ENCODE assay signal across 8 cellular contexts in genomic region chr2:42132966-42133641, GRCh38. TPM values are rescaled to one million over a fixed set of nuclear protein-coding genes. Genes with fewer than 3 reads are reported as not detected.
DNase-seq lines count a peak whose midpoint lies in the region; ATAC-seq and TF ChIP-seq lines count a peak whose summit lies in the region.

No MANE protein-coding gene starts in this region.

- H3K4me1 ChIP-seq in Caco-2 = peaks cover 56% of the 10 kb centered on the region
- H3K4me1 ChIP-seq in Panc1 (ENCODE audit: control insufficient read depth, insufficient read depth, low read length) = peaks cover 86% of the 10 kb centered on the region

- CTCF ChIA-PET in Caco-2 (lab: Charles Lee) = interaction anchor here (0.6 to 1.4 kb wide), 7 partner anchors 8 to 247 kb away, joined by 3 to 10 read pairs (median 4); no protein-coding TSS in a partner anchor
- CTCF ChIA-PET in Panc1 (lab: Charles Lee) = interaction anchor here (0.6 kb wide), 1 partner anchor 1408 kb away, joined by 3 read pairs; no protein-coding TSS in a partner anchor

- no peak overlapping the region for H3K9ac ChIP-seq in neural cell (ENCODE audit: low read length)

- no peak for TF ChIP-seq RAD21 in neural cell (conservative IDR thresholded peaks at IDR 0.05)

- no peaks in the 10 kb centered on the region for H3K9me3 ChIP-seq in Caco-2
- no peaks in the 10 kb centered on the region for H3K9me3 ChIP-seq in Panc1 (ENCODE audit: control insufficient read depth, insufficient read depth, low read depth, low read length)
- H3K9me3 ChIP-seq in neural cell (ENCODE audit: low read length) = no peaks in the 10 kb centered on the region

- DNase-seq in Caco-2 (peak; percentile 87 to 88), HT-29 (ENCODE audit: low spot score) (peak; percentile 95), Panc1 (ENCODE audit: low read depth, low spot score) (peak; percentile 90), activated T-helper 1 cell treated with Interleukin-2 at 50 U/mL for 16 hours (ENCODE audit: low read depth) (peak; percentile 85), fibroblast of gingiva (ENCODE audit: low read depth) (peak; percentile 91)
- DNase-seq in stimulated activated naive CD8-positive, alpha-beta T cell treated with anti-CD3 and anti-CD28 coated beads, Interleukin-15, Interleukin-2, amounts not matched to agents 100 U/mL and 50 U/mL, for 24 hours = peak; percentile 85

- H2AFZ ChIP-seq in neural cell (ENCODE audit: low read depth, low read length) = no peak overlapping the region

- H3K27ac ChIP-seq in Panc1 (ENCODE audit: low read length) = peak overlapping the region; percentile 99
- H3K27ac ChIP-seq in neural cell (ENCODE audit: low read length) = no peak overlapping the region

- H3K4me2 ChIP-seq in neural cell (ENCODE audit: low read length) = peak overlapping the region; percentile 20

- peaks cover 53% of the 10 kb centered on the region for H3K4me1 Mint-ChIP-seq in Caco-2 (ENCODE audit: low read depth, unreplicated experiment)

- no TSS peak for BruUV-seq in Caco-2 (replicated peaks; lab: Mats Ljungman, UMichigan)
- BruUV-seq in Panc1 (replicated peaks; lab: Mats Ljungman, UMichigan) = no TSS peak

- no peaks in the 10 kb centered on the region for H3K36me3 ChIP-seq in Caco-2 (ENCODE audit: control insufficient read depth, insufficient read depth, low read length)
- no peaks in the 10 kb centered on the region for H3K36me3 ChIP-seq in Panc1 (ENCODE audit: control insufficient read depth, insufficient read depth, low read length)
- H3K36me3 ChIP-seq in neural cell (ENCODE audit: insufficient read depth, low read length) = no peaks in the 10 kb centered on the region

- H3K4me3 Mint-ChIP-seq in Caco-2 (ENCODE audit: unreplicated experiment) = peak overlapping the region; percentile 59

- peaks cover 6% of the 10 kb centered on the region for H3K36me3 Mint-ChIP-seq in Caco-2 (ENCODE audit: insufficient read depth, unreplicated experiment)

- no peaks in the 10 kb centered on the region for H3K9me3 Mint-ChIP-seq in Caco-2 (ENCODE audit: unreplicated experiment)

- in situ Hi-C loops in Panc1 (cut with HindIII; ENCODE audit: low pct_unique_long_range_greater_than_20kb, low sequenced_read_pairs) = no loop called here

- H3K27ac Mint-ChIP-seq in Caco-2 (ENCODE audit: unreplicated experiment) = peak overlapping the region; percentile 84

- no peak for TF ChIP-seq EP300 in neural cell (conservative IDR thresholded peaks at IDR 0.05; ENCODE audit: poor library complexity, severe bottlenecking)

- H3K79me2 ChIP-seq in neural cell (replicated peaks; ENCODE audit: insufficient read depth, low read length) = no peaks in the 10 kb centered on the region

- ATAC-seq in GM21381 (IDR thresholded peaks at IDR 0.05; ENCODE audit: unreplicated experiment) = peak; percentile 77
- peak; percentile 92 for ATAC-seq in Panc1
- ATAC-seq in stimulated activated naive CD8-positive, alpha-beta T cell treated with anti-CD3 and anti-CD28 coated beads, Interleukin-15, Interleukin-2, amounts not matched to agents 100 U/mL and 50 U/mL, for 24 hours = peak; percentile 96

- no peaks in the 10 kb centered on the region for H3K27me3 Mint-ChIP-seq in Caco-2 (ENCODE audit: insufficient read depth, unreplicated experiment)

- H4K20me1 ChIP-seq in neural cell (ENCODE audit: insufficient read depth) = no peaks in the 10 kb centered on the region

- no peaks in the 10 kb centered on the region for H3F3A ChIP-seq in neural cell (ENCODE audit: insufficient read depth, low read length, poor library complexity, severe bottlenecking)

- no peak for TF ChIP-seq CTCF in Caco-2 (IDR thresholded peaks at IDR 0.05; ENCODE audit: insufficient read depth in 1 of 2, low read depth in 1 of 2, low read length in 1 of 2, severe bottlenecking in 1 of 2, unreplicated experiment in 1 of 2)
- TF ChIP-seq CTCF in Panc1 (IDR thresholded peaks at IDR 0.05) = no peak
- no peak for TF ChIP-seq CTCF in neural cell (IDR thresholded peaks at IDR 0.05; ENCODE audit: poor library complexity, severe bottlenecking)

- no peaks in the 10 kb centered on the region for H3K9me2 ChIP-seq in neural cell (ENCODE audit: insufficient read depth, low read length)

- H3K27me3 ChIP-seq in Caco-2 (replicated peaks; ENCODE audit: control insufficient read depth, insufficient read depth, low read length) = no peaks in the 10 kb centered on the region
- no peaks in the 10 kb centered on the region for H3K27me3 ChIP-seq in Panc1 (ENCODE audit: control insufficient read depth, insufficient read depth, low read length)
- no peaks in the 10 kb centered on the region for H3K27me3 ChIP-seq in neural cell (ENCODE audit: insufficient read depth, low read depth, low read length)

- intact Hi-C loops in Caco-2 (cut with micrococcal nuclease; ENCODE audit: unreplicated experiment) = loop anchor here (1.0 to 5.0 kb wide), 5 partner anchors 8 to 106 kb away; partner anchors contain the start of gene EML4
- intact Hi-C loops in Panc1 (cut with micrococcal nuclease; ENCODE audit: unreplicated experiment) = no loop called here

- POLR2A ChIA-PET in Caco-2 (lab: Charles Lee) = interaction anchor here (0.5 to 1.6 kb wide), 6 partner anchors 9 to 80 kb away, joined by 3 to 32 read pairs (median 4); partner anchors contain the start of gene EML4
- POLR2A ChIA-PET in Panc1 (lab: Charles Lee) = interaction anchor here (0.5 to 2.1 kb wide), 3 partner anchors 10 to 469 kb away, joined by 3 to 12 read pairs (median 3); no protein-coding TSS in a partner anchor

- H3K4me3 ChIP-seq in Caco-2 (ENCODE audit: low read depth, low read length) (peak overlapping the region; percentile 1; the same call in 1 of the 2 replicates), Panc1 (ENCODE audit: low read depth in 2 of 2, low read length in 2 of 2) (peak overlapping the region; percentile 27 to 41), neural cell (ENCODE audit: low read length) (peak overlapping the region; percentile 56)

TF ChIP-seq in neural cell, 6 proteins besides CTCF, POLR2A, EP300 and RAD21:
- TF ChIP-seq REST (IDR thresholded peaks at IDR 0.05; ENCODE audit: borderline replicate concordance) = no peak
- no peak for TF ChIP-seq TAF1 (IDR thresholded peaks at IDR 0.05; ENCODE audit: low read depth)
- no peak for TF ChIP-seq POLR2AphosphoS5 (IDR thresholded peaks at IDR 0.05)
- no peak for TF ChIP-seq MXI1 (conservative IDR thresholded peaks at IDR 0.05; ENCODE audit: poor library complexity, severe bottlenecking)
TF ChIP-seq in neural cell: peak in this region for 0.

RNA-seq across cellular contexts. Expression of gene EML4, which starts 36.0 kb away (rescaled TPM):
- total RNA-seq in Caco-2 (2022) = 122 and 125 TPM in 2 replicates
- 80.0 and 81.9 TPM in 2 replicates for total RNA-seq in HT-29 (2014; rRNA removed; shearing (Covaris generic))
- total RNA-seq in Panc1 (2021; ENCODE audit: unreplicated experiment) = 107 TPM
- 47.3 TPM for polyA plus RNA-seq in Panc1 (2012; ENCODE audit: insufficient read length)
- 30.8 and 33.9 TPM in 2 replicates for polyA plus RNA-seq in neural cell
- 55.1 and 60.4 TPM in 2 replicates for polyA minus RNA-seq in neural cell

Comparison
In these comparisons a context has a peak if more than half of its experiments do, and no peak if none do; other contexts are left out.
1. H3K4me3 ChIP-seq: peak in every context shown above with its lines; median percentile 56 in neural cell; 34 in Panc1; 1 in Caco-2.